ENCODE assay signal across 1 cellular context in the genomic region with DNA sequence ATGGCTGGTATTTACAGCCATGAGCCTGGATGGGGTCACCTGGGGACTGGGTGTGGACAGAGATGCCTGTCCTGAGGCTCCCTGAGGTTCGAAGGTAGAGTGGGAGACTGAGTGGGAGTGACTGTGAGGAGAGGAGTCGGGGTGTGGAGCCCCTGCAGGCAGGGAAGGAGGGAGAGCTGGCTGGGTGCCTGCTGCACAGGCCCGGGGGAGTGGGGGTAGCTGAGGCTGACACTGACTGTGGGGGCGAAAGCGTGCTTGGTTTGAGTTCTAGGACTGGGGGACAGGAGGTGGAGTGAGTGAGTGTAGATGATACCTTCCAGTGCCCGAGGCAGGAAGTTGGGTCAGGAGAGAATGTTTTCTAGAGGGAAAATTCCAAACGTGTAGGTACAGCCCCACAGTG.
TF ChIP-seq lines count a peak whose summit lies in the region.

No MANE protein-coding gene starts in this region.

TF ChIP-seq in WTC11, 78 proteins besides CTCF, POLR2A, EP300 and RAD21 (continued from another document):
- TF ChIP-seq, protein P1, sequence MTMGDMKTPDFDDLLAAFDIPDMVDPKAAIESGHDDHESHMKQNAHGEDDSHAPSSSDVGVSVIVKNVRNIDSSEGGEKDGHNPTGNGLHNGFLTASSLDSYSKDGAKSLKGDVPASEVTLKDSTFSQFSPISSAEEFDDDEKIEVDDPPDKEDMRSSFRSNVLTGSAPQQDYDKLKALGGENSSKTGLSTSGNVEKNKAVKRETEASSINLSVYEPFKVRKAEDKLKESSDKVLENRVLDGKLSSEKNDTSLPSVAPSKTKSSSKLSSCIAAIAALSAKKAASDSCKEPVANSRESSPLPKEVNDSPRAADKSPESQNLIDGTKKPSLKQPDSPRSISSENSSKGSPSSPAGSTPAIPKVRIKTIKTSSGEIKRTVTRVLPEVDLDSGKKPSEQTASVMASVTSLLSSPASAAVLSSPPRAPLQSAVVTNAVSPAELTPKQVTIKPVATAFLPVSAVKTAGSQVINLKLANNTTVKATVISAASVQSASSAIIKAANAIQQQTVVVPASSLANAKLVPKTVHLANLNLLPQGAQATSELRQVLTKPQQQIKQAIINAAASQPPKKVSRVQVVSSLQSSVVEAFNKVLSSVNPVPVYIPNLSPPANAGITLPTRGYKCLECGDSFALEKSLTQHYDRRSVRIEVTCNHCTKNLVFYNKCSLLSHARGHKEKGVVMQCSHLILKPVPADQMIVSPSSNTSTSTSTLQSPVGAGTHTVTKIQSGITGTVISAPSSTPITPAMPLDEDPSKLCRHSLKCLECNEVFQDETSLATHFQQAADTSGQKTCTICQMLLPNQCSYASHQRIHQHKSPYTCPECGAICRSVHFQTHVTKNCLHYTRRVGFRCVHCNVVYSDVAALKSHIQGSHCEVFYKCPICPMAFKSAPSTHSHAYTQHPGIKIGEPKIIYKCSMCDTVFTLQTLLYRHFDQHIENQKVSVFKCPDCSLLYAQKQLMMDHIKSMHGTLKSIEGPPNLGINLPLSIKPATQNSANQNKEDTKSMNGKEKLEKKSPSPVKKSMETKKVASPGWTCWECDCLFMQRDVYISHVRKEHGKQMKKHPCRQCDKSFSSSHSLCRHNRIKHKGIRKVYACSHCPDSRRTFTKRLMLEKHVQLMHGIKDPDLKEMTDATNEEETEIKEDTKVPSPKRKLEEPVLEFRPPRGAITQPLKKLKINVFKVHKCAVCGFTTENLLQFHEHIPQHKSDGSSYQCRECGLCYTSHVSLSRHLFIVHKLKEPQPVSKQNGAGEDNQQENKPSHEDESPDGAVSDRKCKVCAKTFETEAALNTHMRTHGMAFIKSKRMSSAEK (CRISPR knock-in tag; IDR thresholded peaks at IDR 0.05; ENCODE audit: borderline replicate concordance), result no peak
- TF ChIP-seq GTF2I (CRISPR knock-in tag; conservative IDR thresholded peaks at IDR 0.05), result no peak
